Comparison of ENCODE assay signal across 25 cellular contexts in the genomic region with DNA sequence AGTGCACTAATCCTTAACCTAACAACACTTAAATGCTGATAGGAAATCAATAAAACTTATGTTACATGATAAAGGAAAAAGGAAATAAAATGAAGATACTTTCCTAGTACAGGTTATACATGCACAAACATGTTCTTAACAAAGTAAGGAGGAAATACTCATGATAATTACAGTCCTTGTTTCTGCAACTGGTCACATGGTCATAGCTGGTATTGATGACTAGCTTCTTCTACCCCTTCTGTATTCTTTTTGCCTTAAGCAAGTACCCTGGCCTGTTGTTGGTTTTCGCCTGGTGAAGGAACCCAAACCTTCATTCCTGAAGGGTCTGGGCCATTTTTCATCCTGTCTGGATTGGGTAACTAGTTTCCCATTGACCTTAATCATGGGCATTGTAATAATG.
"Had no signal": no experiment of that assay in that cellular context is flagged by ENCODE, and none has a peak within 500 bp of the region (broad histone marks: within the 10 kb centered on the region; RNA-seq: fewer than 3 reads in every experiment).

No MANE protein-coding gene starts in this region.

- ATAC-seq: left ventricle myocardium superior; lower lobe of right lung; mucosa of descending colon; natural killer cell treated with Interleukin-12 subunit alpha and Interleukin-12 subunit beta and Interleukin-15 and Interleukin-18, amount 100 ng/mL, for 72 hours; right lobe of liver; stimulated activated naive B cell treated with anti-CD40 and anti-IgM and Interleukin-4, amounts not matched to agents 10 μg/mL and 1 μg/mL and 100 μg/mL, for 72 hours had no signal

- H3K9me3 Mint-ChIP-seq: memory B cell had no signal

- H3K9me3 ChIP-seq: esophagus muscularis mucosa, lower lobe of right lung, mucosa of descending colon, right lobe of liver, thoracic aorta, tibial nerve, upper lobe of left lung had no signal

- DNase-seq: effector memory CD4-positive, alpha-beta T cell; foreskin melanocyte; hypothalamus; immature natural killer cell; left ventricle myocardium superior; lower lobe of right lung; mucosa of descending colon; naive B cell; right lobe of liver; small intestine; stimulated activated CD4-positive, alpha-beta T cell treated with anti-CD3 and anti-CD28 coated beads, Interleukin-15, amount 100 ng/mL, for 24 hours; stimulated activated CD4-positive, alpha-beta T cell treated with anti-CD3 and anti-CD28 coated beads, Interleukin-2, amount 100 ng/mL, for 48 hours; stimulated activated naive B cell treated with anti-CD40 and anti-IgM and Interleukin-4, amounts not matched to agents 10 μg/mL and 1 μg/mL and 100 μg/mL, for 72 hours; upper lobe of left lung had no signal

- H3K36me3 ChIP-seq: esophagus muscularis mucosa, lower lobe of right lung, neural progenitor cell, right lobe of liver, thoracic aorta, tibial nerve, upper lobe of left lung had no signal

- H3K27me3 Mint-ChIP-seq: memory B cell; naive B cell; natural killer cell treated with Interleukin-12 subunit alpha and Interleukin-12 subunit beta and Interleukin-15 and Interleukin-18, amount 100 ng/mL, for 72 hours; progenitor cell of endocrine pancreas; stimulated activated naive B cell treated with anti-CD40 and anti-IgM and Interleukin-4, amounts not matched to agents 10 μg/mL and 1 μg/mL and 100 μg/mL, for 72 hours; stimulated activated naive CD8-positive, alpha-beta T cell treated with anti-CD3 and anti-CD28 coated beads, Interleukin-15, Interleukin-2, amounts not matched to agents 100 ng/mL and 50 ng/mL, for 24 hours had no signal

- H3K27ac Mint-ChIP-seq: immature natural killer cell; memory B cell; mesothelial cell of epicardium; naive B cell; natural killer cell treated with Interleukin-12 subunit alpha and Interleukin-12 subunit beta and Interleukin-15 and Interleukin-18, amount 100 ng/mL, for 72 hours; neural progenitor cell; progenitor cell of endocrine pancreas; stimulated activated naive B cell treated with anti-CD40 and anti-IgM and Interleukin-4, amounts not matched to agents 10 μg/mL and 1 μg/mL and 100 μg/mL, for 72 hours; stimulated activated naive CD8-positive, alpha-beta T cell treated with anti-CD3 and anti-CD28 coated beads, Interleukin-15, Interleukin-2, amounts not matched to agents 100 ng/mL and 50 ng/mL, for 24 hours had no signal

- H3K4me3 ChIP-seq: coronary artery, esophagus muscularis mucosa, lower lobe of right lung, mucosa of descending colon, neural progenitor cell, right lobe of liver, thoracic aorta, tibial nerve, upper lobe of left lung had no signal

- FAIRE-seq: small intestine had no signal

- H3K36me3 Mint-ChIP-seq: immature natural killer cell; memory B cell; mesothelial cell of epicardium; naive B cell; natural killer cell treated with Interleukin-12 subunit alpha and Interleukin-12 subunit beta and Interleukin-15 and Interleukin-18, amount 100 ng/mL, for 72 hours; neural progenitor cell; stimulated activated naive B cell treated with anti-CD40 and anti-IgM and Interleukin-4, amounts not matched to agents 10 μg/mL and 1 μg/mL and 100 μg/mL, for 72 hours had no signal

- H3K4me3 Mint-ChIP-seq: immature natural killer cell; memory B cell; mesothelial cell of epicardium; naive B cell; natural killer cell treated with Interleukin-12 subunit alpha and Interleukin-12 subunit beta and Interleukin-15 and Interleukin-18, amount 100 ng/mL, for 72 hours; neural progenitor cell; stimulated activated naive B cell treated with anti-CD40 and anti-IgM and Interleukin-4, amounts not matched to agents 10 μg/mL and 1 μg/mL and 100 μg/mL, for 72 hours; stimulated activated naive CD8-positive, alpha-beta T cell treated with anti-CD3 and anti-CD28 coated beads, Interleukin-15, Interleukin-2, amounts not matched to agents 100 ng/mL and 50 ng/mL, for 24 hours had no signal

- H3K27ac ChIP-seq: coronary artery, esophagus muscularis mucosa, lower lobe of right lung, neural progenitor cell, parathyroid adenoma, right lobe of liver, thoracic aorta, tibial nerve, upper lobe of left lung had no signal

- H3K4me1 Mint-ChIP-seq: immature natural killer cell; memory B cell; naive B cell; neural progenitor cell; stimulated activated naive B cell treated with anti-CD40 and anti-IgM and Interleukin-4, amounts not matched to agents 10 μg/mL and 1 μg/mL and 100 μg/mL, for 72 hours had no signal

- H3K4me1 ChIP-seq: esophagus muscularis mucosa, lower lobe of right lung, neural progenitor cell, parathyroid adenoma, right lobe of liver, tibial nerve, upper lobe of left lung had no signal

- H3K27me3 ChIP-seq: esophagus muscularis mucosa, neural progenitor cell, right lobe of liver, tibial nerve, upper lobe of left lung had no signal
